1 cellular context compared by ENCODE assay signal in genomic region chr4:52507774-52508173, GRCh38.
TF ChIP-seq lines count a peak whose summit lies in the region.

No MANE protein-coding gene starts in this region.

TF ChIP-seq in liver, 16 proteins besides CTCF, POLR2A, EP300 and RAD21:
- TF ChIP-seq, protein P1, sequence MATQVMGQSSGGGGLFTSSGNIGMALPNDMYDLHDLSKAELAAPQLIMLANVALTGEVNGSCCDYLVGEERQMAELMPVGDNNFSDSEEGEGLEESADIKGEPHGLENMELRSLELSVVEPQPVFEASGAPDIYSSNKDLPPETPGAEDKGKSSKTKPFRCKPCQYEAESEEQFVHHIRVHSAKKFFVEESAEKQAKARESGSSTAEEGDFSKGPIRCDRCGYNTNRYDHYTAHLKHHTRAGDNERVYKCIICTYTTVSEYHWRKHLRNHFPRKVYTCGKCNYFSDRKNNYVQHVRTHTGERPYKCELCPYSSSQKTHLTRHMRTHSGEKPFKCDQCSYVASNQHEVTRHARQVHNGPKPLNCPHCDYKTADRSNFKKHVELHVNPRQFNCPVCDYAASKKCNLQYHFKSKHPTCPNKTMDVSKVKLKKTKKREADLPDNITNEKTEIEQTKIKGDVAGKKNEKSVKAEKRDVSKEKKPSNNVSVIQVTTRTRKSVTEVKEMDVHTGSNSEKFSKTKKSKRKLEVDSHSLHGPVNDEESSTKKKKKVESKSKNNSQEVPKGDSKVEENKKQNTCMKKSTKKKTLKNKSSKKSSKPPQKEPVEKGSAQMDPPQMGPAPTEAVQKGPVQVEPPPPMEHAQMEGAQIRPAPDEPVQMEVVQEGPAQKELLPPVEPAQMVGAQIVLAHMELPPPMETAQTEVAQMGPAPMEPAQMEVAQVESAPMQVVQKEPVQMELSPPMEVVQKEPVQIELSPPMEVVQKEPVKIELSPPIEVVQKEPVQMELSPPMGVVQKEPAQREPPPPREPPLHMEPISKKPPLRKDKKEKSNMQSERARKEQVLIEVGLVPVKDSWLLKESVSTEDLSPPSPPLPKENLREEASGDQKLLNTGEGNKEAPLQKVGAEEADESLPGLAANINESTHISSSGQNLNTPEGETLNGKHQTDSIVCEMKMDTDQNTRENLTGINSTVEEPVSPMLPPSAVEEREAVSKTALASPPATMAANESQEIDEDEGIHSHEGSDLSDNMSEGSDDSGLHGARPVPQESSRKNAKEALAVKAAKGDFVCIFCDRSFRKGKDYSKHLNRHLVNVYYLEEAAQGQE (IDR thresholded peaks at IDR 0.05), result no peak
- TF ChIP-seq EGR1 (IDR thresholded peaks at IDR 0.05; ENCODE audit: low read depth in 2 of 2) (no peak), JUND (IDR thresholded peaks at IDR 0.05) (no peak), HNF4G (IDR thresholded peaks at IDR 0.05) (no peak), NR2F2 (IDR thresholded peaks at IDR 0.05) (peak; percentile 65), RXRA (IDR thresholded peaks at IDR 0.05) (peak in 1 of 2 donors; percentile 26), FOXA2 (IDR thresholded peaks at IDR 0.05) (no peak), GABPA (IDR thresholded peaks at IDR 0.05 in 1 of 2, conservative IDR thresholded peaks at IDR 0.05 in 1 of 2) (no peak)
